Comparison of ENCODE assay signal across 14 cellular contexts in genomic region chr12:56965124-56965523, GRCh38. TPM values are rescaled to one million over a fixed set of nuclear protein-coding genes. Genes with fewer than 3 reads are reported as not detected.
"Had no signal": no experiment of that assay in that cellular context is flagged by ENCODE, and none has a peak within 500 bp of the region (broad histone marks: within the 10 kb centered on the region; RNA-seq: fewer than 3 reads in every experiment).

No MANE protein-coding gene starts in this region.

RNA-seq across cellular contexts. Expression of gene SDR9C7, which starts 30.9 kb away (rescaled TPM):
- total RNA-seq: activated B cell treated with CpG ODN at 0.5 μM for 24 hours; activated CD4-positive, alpha-beta memory T cell treated with anti-CD3 and anti-CD28 coated beads for 36 hours; activated CD4-positive, alpha-beta memory T cell treated with anti-CD3 and anti-CD28 coated beads, Interleukin-2, amount 10 ng/mL, durations not matched to agents 7 days and 5 days; activated CD4-positive, alpha-beta T cell treated with anti-CD3 and anti-CD28 coated beads for 36 hours; activated CD4-positive, alpha-beta T cell treated with anti-CD3 and anti-CD28 coated beads, Interleukin-2, amount 10 ng/mL, durations not matched to agents 24 days and 14 days; activated CD4-positive, alpha-beta T cell treated with anti-CD3 and anti-CD28 coated beads, Interleukin-2, amount 10 ng/mL, durations not matched to agents 7 days and 5 days; activated CD8-positive, alpha-beta memory T cell treated with anti-CD3 and anti-CD28 coated beads for 36 hours; activated CD8-positive, alpha-beta memory T cell treated with anti-CD3 and anti-CD28 coated beads, Interleukin-2, amount 10 ng/mL, durations not matched to agents 7 days and 5 days; activated CD8-positive, alpha-beta T cell treated with anti-CD3 and anti-CD28 coated beads for 36 hours; activated CD8-positive, alpha-beta T cell treated with anti-CD3 and anti-CD28 coated beads, Interleukin-2, amount 10 ng/mL, durations not matched to agents 7 days and 5 days; T-cell; T-helper 1 cell treated with Interleukin-12 subunit alpha and Interleukin-12 subunit beta and Interleukin-4 antibody, amounts not matched to agents 30 ng/mL and 1 ng/mL, for 36 hours; T-helper 17 cell; T-helper 2 cell treated with Interferon-gamma antibody and Interleukin-4, amounts not matched to agents 100 ng/mL and 5 ng/mL, for 36 hours had no signal

RNA-seq across cellular contexts. Expression of gene TAC3, which starts 51.2 kb away (rescaled TPM):
- total RNA-seq: activated B cell treated with CpG ODN at 0.5 μM for 24 hours; activated CD4-positive, alpha-beta memory T cell treated with anti-CD3 and anti-CD28 coated beads for 36 hours; activated CD4-positive, alpha-beta memory T cell treated with anti-CD3 and anti-CD28 coated beads, Interleukin-2, amount 10 ng/mL, durations not matched to agents 7 days and 5 days; activated CD4-positive, alpha-beta T cell treated with anti-CD3 and anti-CD28 coated beads, Interleukin-2, amount 10 ng/mL, durations not matched to agents 24 days and 14 days; activated CD8-positive, alpha-beta memory T cell treated with anti-CD3 and anti-CD28 coated beads, Interleukin-2, amount 10 ng/mL, durations not matched to agents 7 days and 5 days; activated CD8-positive, alpha-beta T cell treated with anti-CD3 and anti-CD28 coated beads, Interleukin-2, amount 10 ng/mL, durations not matched to agents 7 days and 5 days; T-helper 17 cell; T-helper 2 cell treated with Interferon-gamma antibody and Interleukin-4, amounts not matched to agents 100 ng/mL and 5 ng/mL, for 36 hours had no signal
